12 cellular contexts compared by ENCODE assay signal in the genomic region with DNA sequence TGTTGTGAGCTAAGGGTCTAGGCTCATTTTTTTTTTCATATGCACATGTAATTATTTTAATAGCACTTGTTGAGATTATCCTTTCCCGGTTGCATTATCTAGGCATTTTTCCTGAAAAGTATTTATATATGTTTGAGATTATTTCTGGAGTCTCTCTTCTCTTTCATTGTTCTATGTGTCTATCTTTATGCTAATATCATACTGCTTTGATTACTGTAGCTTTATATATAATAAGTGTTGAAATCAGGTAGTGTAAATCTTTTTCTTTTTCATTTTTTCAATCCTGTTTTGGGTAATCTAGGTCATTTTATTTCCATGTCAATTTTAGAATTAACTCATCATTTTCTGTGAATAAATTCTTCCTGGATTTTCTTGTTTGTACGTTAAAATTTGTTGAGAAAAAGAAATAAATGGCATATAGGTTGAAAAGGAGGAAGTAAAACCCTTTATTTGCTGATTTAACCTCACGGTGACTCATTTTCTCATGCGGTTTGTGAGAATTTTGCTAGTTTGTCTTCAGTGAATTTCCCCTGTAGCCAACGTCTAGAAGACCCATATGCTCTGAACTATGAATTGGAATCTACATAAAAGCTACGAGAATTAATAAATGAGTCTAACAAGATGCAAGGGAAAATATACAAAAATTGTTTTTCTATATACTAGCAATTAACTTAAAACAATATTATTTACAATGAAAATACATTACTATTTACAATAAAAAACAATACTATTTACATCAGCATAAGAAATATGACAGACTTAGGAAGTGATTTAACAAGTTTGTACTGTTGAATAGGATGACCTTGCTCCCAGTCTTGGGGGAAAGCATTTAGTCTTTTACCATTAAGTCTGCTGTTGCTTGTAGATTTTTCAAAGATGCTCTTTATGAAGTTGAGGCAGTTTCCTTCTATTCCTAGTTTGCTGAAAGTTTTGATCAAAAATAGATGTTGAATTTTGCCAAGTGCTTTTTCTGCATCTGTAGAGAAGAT. TPM values are rescaled to one million over a fixed set of nuclear protein-coding genes. Genes with fewer than 3 reads are reported as not detected.
DNase-seq lines count a peak whose midpoint lies in the region; ATAC-seq and TF ChIP-seq lines count a peak whose summit lies in the region.
"Had no signal": no experiment of that assay in that cellular context is flagged by ENCODE, and none has a peak within 500 bp of the region (broad histone marks: within the 10 kb centered on the region; RNA-seq: fewer than 3 reads in every experiment).

No MANE protein-coding gene starts in this region.

- peak; percentile 96 for ATAC-seq in GM18867 (IDR thresholded peaks at IDR 0.05; ENCODE audit: unreplicated experiment)
- peak; percentile 94 for ATAC-seq in HG03571 (IDR thresholded peaks at IDR 0.05; ENCODE audit: unreplicated experiment)

- no TSS peak for BruUV-seq in A673 (replicated peaks; lab: Mats Ljungman, UMichigan)

- H3K36me3 Mint-ChIP-seq in CD8-positive, alpha-beta memory T cell: peaks cover 0 to 13% (median 0%) of the 10 kb centered on the region in 3 donors

- no peak overlapping the region for H3K4me3 Mint-ChIP-seq in CD8-positive, alpha-beta memory T cell
- H3K4me3 Mint-ChIP-seq: dendritic cell treated with granulocyte-macrophage colony-stimulating factor and Interleukin-4, amounts not matched to agents 40 ng/mL and 50 ng/mL, for 4 days had no signal

- H3K4me1 Mint-ChIP-seq in CD8-positive, alpha-beta memory T cell: peaks cover 0 to 9% (median 5%) of the 10 kb centered on the region in 3 donors

- H3K4me1 ChIP-seq in GM23248 (ENCODE audit: insufficient read depth) (no peaks in the 10 kb centered on the region), A673 (ENCODE audit: insufficient read depth, low read length, poor library complexity, severe bottlenecking) (no peaks in the 10 kb centered on the region)
- no peaks in the 10 kb centered on the region for H3K4me1 ChIP-seq in CD8-positive, alpha-beta memory T cell (ENCODE audit: insufficient read depth, low read length)

- H3K9me3 Mint-ChIP-seq in CD8-positive, alpha-beta memory T cell: peaks cover 10 to 19% (median 12%) of the 10 kb centered on the region in 5 donors

- POLR2A ChIA-PET in CD8-positive, alpha-beta memory T cell (lab: Charles Lee): no interaction called here
- POLR2A ChIA-PET in A673 (lab: Charles Lee; ENCODE audit: low non-redundant PET): no interaction called here

- no peak overlapping the region for H3K4me3 ChIP-seq in GM23248
- no peak overlapping the region for H3K4me3 ChIP-seq in choroid plexus epithelial cell (ENCODE audit: low read depth, low read length)
- no peak overlapping the region for H3K4me3 ChIP-seq in CD8-positive, alpha-beta memory T cell (ENCODE audit: low read length)
- H3K4me3 ChIP-seq in A673 (ENCODE audit: low read depth, low read length, poor library complexity, severe bottlenecking): no peak overlapping the region

- H3K27me3 ChIP-seq in GM23248 (replicated peaks; ENCODE audit: insufficient read depth): peaks cover 21% of the 10 kb centered on the region
- no peaks in the 10 kb centered on the region for H3K27me3 ChIP-seq in CD8-positive, alpha-beta memory T cell (ENCODE audit: insufficient read depth, low read length, poor library complexity, severe bottlenecking)
- peaks cover 7% of the 10 kb centered on the region for H3K27me3 ChIP-seq in A673 (replicated peaks; ENCODE audit: insufficient read depth, low read depth, low read length, poor library complexity)

- intact Hi-C loops in A673 (cut with micrococcal nuclease; ENCODE audit: unreplicated experiment): no loop called here

- no peaks in the 10 kb centered on the region for H3F3A ChIP-seq in GM23248 (ENCODE audit: insufficient read depth)

- no peaks in the 10 kb centered on the region for H4K20me1 ChIP-seq in GM23248 (ENCODE audit: insufficient read depth)

- peaks cover 8 to 11% of the 10 kb centered on the region in 2 donors for H3K27me3 Mint-ChIP-seq in CD8-positive, alpha-beta memory T cell

- DNase-seq in GM23248 (peak; percentile 4), choroid plexus epithelial cell (ENCODE audit: low read depth) (peak; percentile 55), A673 (ENCODE audit: low spot score) (no peak), NCI-H128 (lab: John Stamatoyannopoulos, UW; ENCODE audit: unreplicated experiment) (no peak), SHP77 treated with DMSO at 0.1 percent for 48 hours (lab: John Stamatoyannopoulos, UW) (no peak)
- DNase-seq in CD8-positive, alpha-beta memory T cell: no peak
- DNase-seq: activated CD4-positive, alpha-beta T cell treated with anti-CD3 and anti-CD28 coated beads for 48 hours; NCI-H187; stimulated activated CD4-positive, alpha-beta T cell treated with anti-CD3 and anti-CD28 coated beads, Interleukin-15, amount 100 ng/mL, for 24 hours had no signal

- no peaks in the 10 kb centered on the region for H3K9me2 ChIP-seq in GM23248 (ENCODE audit: insufficient read depth)

- TF ChIP-seq CTCF in choroid plexus epithelial cell (conservative IDR thresholded peaks at IDR 0.05; ENCODE audit: low read depth, low read length): no peak
- TF ChIP-seq CTCF in A673 (conservative IDR thresholded peaks at IDR 0.05; ENCODE audit: low read depth, low read length): no peak

- H3K9me3 ChIP-seq in GM23248 (ENCODE audit: low read depth) (no peaks in the 10 kb centered on the region), A673 (ENCODE audit: low read depth, low read length, poor library complexity, severe bottlenecking) (peaks cover 15% of the 10 kb centered on the region)
- H3K9me3 ChIP-seq in CD8-positive, alpha-beta memory T cell (ENCODE audit: low read length): no peaks in the 10 kb centered on the region

- in situ Hi-C loops in GM23248 (cut with MboI): no loop called here

- H3K9ac ChIP-seq in GM23248: no peak overlapping the region

- H3K27ac ChIP-seq in GM23248: no peak overlapping the region
- no peak overlapping the region for H3K27ac ChIP-seq in CD8-positive, alpha-beta memory T cell (ENCODE audit: low read depth, low read length)
- H3K27ac ChIP-seq in A673 (ENCODE audit: low read depth, low read length, poor library complexity, severe bottlenecking): no peak overlapping the region

- H3K4me2 ChIP-seq in GM23248 (ENCODE audit: unreplicated experiment): no peak overlapping the region

- H2AFZ ChIP-seq in GM23248: no peak overlapping the region

- CTCF ChIA-PET in CD8-positive, alpha-beta memory T cell (lab: Charles Lee): no interaction called here
- CTCF ChIA-PET in A673 (lab: Charles Lee): no interaction called here

- 48 to 54% methylated on average over 6 of the region's 6 CpGs for WGBS in GM23248 (ENCODE audit: low coverage in 1 of 2, low lambda C conversion rate in 2 of 2, missing lambda C conversion rate in 2 of 2), 2 experiments

- H3K79me2 ChIP-seq in GM23248 (ENCODE audit: insufficient read depth): no peaks in the 10 kb centered on the region

- no peaks in the 10 kb centered on the region for H3K36me3 ChIP-seq in GM23248 (ENCODE audit: low read depth)
- H3K36me3 ChIP-seq in CD8-positive, alpha-beta memory T cell (ENCODE audit: insufficient read depth, low read length): no peaks in the 10 kb centered on the region
- no peaks in the 10 kb centered on the region for H3K36me3 ChIP-seq in A673 (ENCODE audit: insufficient read depth, low read length, poor library complexity, severe bottlenecking)

- no peak overlapping the region for H3K27ac Mint-ChIP-seq in CD8-positive, alpha-beta memory T cell
- H3K27ac Mint-ChIP-seq: dendritic cell treated with granulocyte-macrophage colony-stimulating factor and Interleukin-4, amounts not matched to agents 40 ng/mL and 50 ng/mL, for 4 days had no signal

RNA-seq across cellular contexts. Expression of gene SYT16, which starts 54.7 kb away (rescaled TPM):
- total RNA-seq in GM23248 (2014; rRNA removed; shearing (Covaris generic)): 0.32 and 0.51 TPM in 2 replicates
- 0.21 and 0.30 TPM in 2 replicates for polyA plus RNA-seq in GM23248 (2016; fragmentation: Nextera tagmentation; extraction: Ambion mirVana)
- total RNA-seq in CD8-positive, alpha-beta memory T cell: not detected
- not detected for polyA plus RNA-seq in CD8-positive, alpha-beta memory T cell
- 0.31 and 0.67 TPM in 2 replicates for total RNA-seq in A673 (2021)

Comparison
In these comparisons a context has a peak if more than half of its experiments do, and no peak if none do; other contexts are left out.
1. DNase-seq: peak in GM23248 (single experiment) and choroid plexus epithelial cell (single experiment); none in CD8-positive, alpha-beta memory T cell (0 of 5), A673 (single experiment), NCI-H128 (single experiment) and SHP77 treated with DMSO at 0.1 percent for 48 hours (single experiment).